Comparison of ENCODE assay signal across 14 cellular contexts in the genomic region with DNA sequence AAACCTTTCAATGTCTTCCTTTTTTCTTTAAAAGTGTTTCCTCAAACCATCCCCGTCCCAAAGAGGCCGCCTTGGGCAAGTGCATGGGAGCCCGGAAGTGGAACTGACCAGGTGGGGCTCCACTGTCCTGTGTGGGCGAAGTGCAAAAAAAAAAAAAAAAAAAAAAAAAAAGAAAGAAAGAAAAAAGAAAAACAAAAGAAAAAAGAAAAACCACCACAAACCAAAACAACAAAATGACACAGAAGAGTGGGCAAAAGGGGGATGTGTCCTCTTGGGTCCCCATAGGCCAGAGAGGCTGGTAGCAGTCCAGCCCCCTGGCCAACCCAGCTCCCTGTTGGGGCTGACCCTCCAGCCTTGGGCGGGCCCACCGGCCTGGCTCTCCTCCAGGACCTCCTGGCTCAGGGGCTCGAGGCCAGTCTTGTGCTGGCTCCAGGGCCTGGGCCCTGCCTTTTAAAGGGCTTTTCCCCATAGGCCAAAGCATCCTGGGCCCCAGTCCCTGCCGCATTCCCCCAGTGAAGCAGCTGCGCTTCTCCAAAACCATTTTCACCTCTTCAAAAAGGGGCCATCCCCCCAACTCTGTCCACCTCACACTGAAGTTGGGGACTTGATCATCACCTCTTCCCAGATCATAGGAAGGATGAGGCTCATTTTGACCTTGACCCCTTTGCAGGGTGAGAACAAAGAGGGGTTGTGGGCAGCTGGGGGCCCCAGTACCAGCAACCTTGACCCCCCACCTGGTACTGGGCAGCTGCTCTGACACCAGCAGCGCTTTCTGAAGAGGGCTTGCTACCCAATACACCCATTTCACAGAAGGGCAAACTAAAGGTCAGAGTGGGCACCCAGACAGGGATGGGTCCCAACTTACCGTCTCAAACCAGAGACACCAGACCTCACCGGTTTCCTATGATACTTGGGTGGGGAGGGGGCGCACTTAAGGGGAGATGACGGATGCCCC. TPM values are rescaled to one million over a fixed set of nuclear protein-coding genes. Genes with fewer than 3 reads are reported as not detected.
A peak's percentile ranks its signal among the peaks of the same experiment; 100 is the strongest.
DNase-seq lines count a peak whose midpoint lies in the region; ATAC-seq and TF ChIP-seq lines count a peak whose summit lies in the region.
"Had no signal": no experiment of that assay in that cellular context is flagged by ENCODE, and none has a peak within 500 bp of the region (broad histone marks: within the 10 kb centered on the region; RNA-seq: fewer than 3 reads in every experiment).

No MANE protein-coding gene starts in this region.

- no peaks in the 10 kb centered on the region for H3K27me3 ChIP-seq in MG63
- H3K27me3 ChIP-seq: breast epithelium, Peyer's patch, tibial nerve had no signal

- H3K4me1 Mint-ChIP-seq in stimulated activated effector memory CD8-positive, alpha-beta T cell treated with anti-CD3 and anti-CD28 coated beads, Interleukin-12 subunit alpha, Interleukin-12 subunit beta, amount 100 ng/mL, for 72 hours: peaks cover 32% of the 10 kb centered on the region

- H3K27ac Mint-ChIP-seq in stimulated activated effector memory CD8-positive, alpha-beta T cell treated with anti-CD3 and anti-CD28 coated beads, Interleukin-12 subunit alpha, Interleukin-12 subunit beta, amount 100 ng/mL, for 72 hours: peak overlapping the region; percentile 8

- no peak for ATAC-seq in stimulated activated effector memory CD8-positive, alpha-beta T cell treated with anti-CD3 and anti-CD28 coated beads, Interleukin-12 subunit alpha, Interleukin-12 subunit beta, amount 100 ng/mL, for 72 hours
- no peak for ATAC-seq in GM19023 (IDR thresholded peaks at IDR 0.05; ENCODE audit: unreplicated experiment)
- ATAC-seq in GM19324 (IDR thresholded peaks at IDR 0.05; ENCODE audit: low FRiP score, unreplicated experiment): no peak
- ATAC-seq: mucosa of descending colon had no signal

- H3K36me3 Mint-ChIP-seq in stimulated activated effector memory CD8-positive, alpha-beta T cell treated with anti-CD3 and anti-CD28 coated beads, Interleukin-12 subunit alpha, Interleukin-12 subunit beta, amount 100 ng/mL, for 72 hours: peaks cover 81% of the 10 kb centered on the region

- no peak overlapping the region for H3K4me3 ChIP-seq in MG63
- H3K4me3 ChIP-seq in fibroblast of the aortic adventitia (ENCODE audit: low read depth, low read length): no peak overlapping the region
- H3K4me3 ChIP-seq: breast epithelium, mucosa of descending colon, Peyer's patch, tibial nerve had no signal

- no peaks in the 10 kb centered on the region; the same call in none of the 2 replicates for H3K36me3 ChIP-seq in MG63
- H3K36me3 ChIP-seq: breast epithelium had no signal

- H3K9me3 Mint-ChIP-seq in stimulated activated effector memory CD8-positive, alpha-beta T cell treated with anti-CD3 and anti-CD28 coated beads, Interleukin-12 subunit alpha, Interleukin-12 subunit beta, amount 100 ng/mL, for 72 hours: no peaks in the 10 kb centered on the region

- no peak for TF ChIP-seq CTCF in fibroblast of the aortic adventitia (IDR thresholded peaks at IDR 0.05; ENCODE audit: insufficient read depth, low read length)

- no peak overlapping the region for H3K4me3 Mint-ChIP-seq in stimulated activated effector memory CD8-positive, alpha-beta T cell treated with anti-CD3 and anti-CD28 coated beads, Interleukin-12 subunit alpha, Interleukin-12 subunit beta, amount 100 ng/mL, for 72 hours

- peak; percentile 18 for DNase-seq in NCI-H748 (lab: John Stamatoyannopoulos, UW; ENCODE audit: unreplicated experiment)
- no peak for DNase-seq in NCI-H748 treated with DMSO at 0.1 percent for 48 hours (lab: John Stamatoyannopoulos, UW)
- peak; percentile 42 for DNase-seq in MG63
- DNase-seq in fibroblast of the aortic adventitia (ENCODE audit: low read depth): peak; percentile 63
- DNase-seq in stimulated activated effector memory CD8-positive, alpha-beta T cell treated with anti-CD3 and anti-CD28 coated beads, Interleukin-12 subunit alpha, Interleukin-12 subunit beta, amount 100 ng/mL, for 72 hours (ENCODE audit: low spot score in 2 of 2): no peak
- no peak for DNase-seq in NCI-H1930 (lab: John Stamatoyannopoulos, UW)
- DNase-seq: activated CD4-positive, alpha-beta T cell treated with anti-CD3 and anti-CD28 coated beads, Interleukin-2, amount 50 U/mL, for 48 hours; NCI-H1048 had no signal

- no peaks in the 10 kb centered on the region for H3K9me3 ChIP-seq in MG63
- H3K9me3 ChIP-seq: breast epithelium, mucosa of descending colon, Peyer's patch, tibial nerve had no signal

RNA-seq across cellular contexts. Expression of gene CBX6, which starts 9.4 kb away (rescaled TPM):
- 9.1 and 18.9 TPM in 2 replicates for total RNA-seq in MG63 (2014; rRNA removed; shearing (Covaris generic); ENCODE audit: low replicate concordance)
- 50.7 and 87.7 TPM in 2 replicates for total RNA-seq in fibroblast of the aortic adventitia (ENCODE audit: low replicate concordance)

RNA-seq across cellular contexts. Expression of gene NPTXR, which starts 18.8 kb away (rescaled TPM):
- total RNA-seq in MG63 (2014; rRNA removed; shearing (Covaris generic); ENCODE audit: low replicate concordance): 0.76 and 1.8 TPM in 2 replicates
- total RNA-seq in fibroblast of the aortic adventitia (ENCODE audit: low replicate concordance): 1.3 and 2.0 TPM in 2 replicates

Comparison
In these comparisons a context has a peak if more than half of its experiments do, and no peak if none do; other contexts are left out.
1. DNase-seq: peak in NCI-H748 (single experiment), MG63 (single experiment) and fibroblast of the aortic adventitia (single experiment); none in NCI-H748 treated with DMSO at 0.1 percent for 48 hours (single experiment), stimulated activated effector memory CD8-positive, alpha-beta T cell treated with anti-CD3 and anti-CD28 coated beads, Interleukin-12 subunit alpha, Interleukin-12 subunit beta, amount 100 ng/mL, for 72 hours (0 of 2) and NCI-H1930 (0 of 2).